ENCODE assay signal across 1 cellular context in genomic region chr22:41364955-41365354, GRCh38.
TF ChIP-seq lines count a peak whose summit lies in the region.

No MANE protein-coding gene starts in this region.

TF ChIP-seq in HepG2, 621 proteins besides CTCF, POLR2A, EP300 and RAD21 (continued from another document):
- TF ChIP-seq HNF4G (IDR thresholded peaks at IDR 0.05; ENCODE audit: borderline replicate concordance, low read depth, low read length) = peak; percentile 54
- TF ChIP-seq HNF4G (CRISPR knock-in tag; IDR thresholded peaks at IDR 0.05; ENCODE audit: borderline replicate concordance, low read depth) = no peak
- peak; percentile 26; the same call in 1 of the 2 replicates for TF ChIP-seq ZMYM3 (CRISPR knock-in tag; IDR thresholded peaks at IDR 0.05)
- TF ChIP-seq ZNF44 (CRISPR knock-in tag; IDR thresholded peaks at IDR 0.05) = no peak
- TF ChIP-seq HNF4A (CRISPR knock-in tag; IDR thresholded peaks at IDR 0.05) = peak; percentile 74
- TF ChIP-seq ZNF329 (CRISPR knock-in tag; IDR thresholded peaks at IDR 0.05; ENCODE audit: low read depth) = no peak
- peak; percentile 70; the same call in 1 of the 2 replicates for TF ChIP-seq TFAP4 (IDR thresholded peaks at IDR 0.05; ENCODE audit: borderline replicate concordance, low read depth)
- TF ChIP-seq FOXJ3 (CRISPR knock-in tag; IDR thresholded peaks at IDR 0.05; ENCODE audit: borderline replicate concordance) = no peak
- no peak for TF ChIP-seq CENPBD1 (CRISPR knock-in tag; IDR thresholded peaks at IDR 0.05; ENCODE audit: borderline replicate concordance, low read depth)
- 0 out of 2 replicates have a peak, but pooled peaks have one; percentile 26 for TF ChIP-seq NR2F6 (IDR thresholded peaks at IDR 0.05)
- TF ChIP-seq NR2F6 (CRISPR knock-in tag; IDR thresholded peaks at IDR 0.05) = no peak
- TF ChIP-seq PATZ1 (CRISPR knock-in tag; IDR thresholded peaks at IDR 0.05) = peak; percentile 50; the same call in 1 of the 2 replicates
- peak; percentile 50 for TF ChIP-seq PAXIP1 (CRISPR knock-in tag; conservative IDR thresholded peaks at IDR 0.05)
- no peak for TF ChIP-seq ZNF281 (CRISPR knock-in tag; IDR thresholded peaks at IDR 0.05; ENCODE audit: borderline replicate concordance)
- no peak for TF ChIP-seq ZNF646 (CRISPR knock-in tag; IDR thresholded peaks at IDR 0.05)
- no peak for TF ChIP-seq SAP130 (CRISPR knock-in tag; IDR thresholded peaks at IDR 0.05; ENCODE audit: low read depth)
- TF ChIP-seq ZNF777 (CRISPR knock-in tag; IDR thresholded peaks at IDR 0.05) = no peak
- no peak for TF ChIP-seq ZNF280B (CRISPR knock-in tag; IDR thresholded peaks at IDR 0.05; ENCODE audit: borderline replicate concordance)
- no peak for TF ChIP-seq ZNF367 (CRISPR knock-in tag; IDR thresholded peaks at IDR 0.05; ENCODE audit: borderline replicate concordance)
- no peak for TF ChIP-seq ZNF574 (CRISPR knock-in tag; IDR thresholded peaks at IDR 0.05)
- no peak for TF ChIP-seq ZBTB10 (CRISPR knock-in tag; IDR thresholded peaks at IDR 0.05; ENCODE audit: borderline replicate concordance)
- TF ChIP-seq ZFX (CRISPR knock-in tag; IDR thresholded peaks at IDR 0.05; ENCODE audit: low read depth) = 0 out of 2 replicates have a peak, but pooled peaks have one; percentile 19
- TF ChIP-seq ZBTB7B (CRISPR knock-in tag; IDR thresholded peaks at IDR 0.05) = peak; percentile 44; the same call in 1 of the 2 replicates
TF ChIP-seq in HepG2: peak in this region for 15.
